Comparison of ENCODE assay signal across 1 cellular context in the genomic region with DNA sequence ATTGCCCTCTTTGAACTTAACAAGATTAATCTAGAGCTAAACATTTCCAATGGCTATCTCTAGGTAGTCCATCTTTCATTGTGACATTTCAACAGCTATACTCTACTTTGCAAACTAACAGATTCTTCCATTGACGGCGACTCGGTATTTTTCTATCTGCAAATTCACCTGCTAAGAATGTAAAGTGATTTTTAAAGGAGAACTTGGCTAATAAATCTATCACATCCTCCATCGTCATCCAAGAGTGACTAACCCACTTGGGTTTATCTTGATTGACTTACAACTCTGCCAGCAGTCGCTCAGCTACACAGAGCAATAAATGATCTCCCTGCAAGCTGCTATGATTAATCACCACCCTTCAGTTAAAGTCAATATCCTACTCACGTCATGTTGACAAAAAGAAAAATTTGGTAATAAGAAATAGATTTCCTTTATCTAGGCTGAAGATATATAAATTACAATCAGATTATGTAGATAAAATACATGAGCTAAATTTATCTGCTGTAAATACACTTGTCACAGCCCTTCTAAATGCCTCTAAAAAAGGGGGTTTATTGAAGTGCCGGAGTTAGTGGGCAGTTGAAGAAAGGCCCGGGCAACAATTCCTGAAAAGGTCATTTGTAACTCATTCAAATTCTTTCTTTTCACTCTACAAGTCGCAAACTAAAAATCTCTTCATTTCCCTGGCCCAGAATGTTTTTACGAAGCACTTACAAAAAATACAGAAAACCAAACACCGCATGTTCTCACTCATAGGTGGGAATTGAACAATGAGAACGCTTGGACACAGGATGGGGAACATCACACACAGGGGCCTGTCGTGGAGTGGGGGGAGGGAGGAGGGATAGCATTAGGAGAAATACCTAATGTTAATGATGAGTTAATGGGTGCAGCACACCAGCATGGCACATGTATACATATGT.
TF ChIP-seq lines count a peak whose summit lies in the region.

No MANE protein-coding gene starts in this region.

TF ChIP-seq in HEK293, 187 proteins besides CTCF, POLR2A, EP300 and RAD21 (continued from another document and continues in another):
- TF ChIP-seq, protein P1, sequence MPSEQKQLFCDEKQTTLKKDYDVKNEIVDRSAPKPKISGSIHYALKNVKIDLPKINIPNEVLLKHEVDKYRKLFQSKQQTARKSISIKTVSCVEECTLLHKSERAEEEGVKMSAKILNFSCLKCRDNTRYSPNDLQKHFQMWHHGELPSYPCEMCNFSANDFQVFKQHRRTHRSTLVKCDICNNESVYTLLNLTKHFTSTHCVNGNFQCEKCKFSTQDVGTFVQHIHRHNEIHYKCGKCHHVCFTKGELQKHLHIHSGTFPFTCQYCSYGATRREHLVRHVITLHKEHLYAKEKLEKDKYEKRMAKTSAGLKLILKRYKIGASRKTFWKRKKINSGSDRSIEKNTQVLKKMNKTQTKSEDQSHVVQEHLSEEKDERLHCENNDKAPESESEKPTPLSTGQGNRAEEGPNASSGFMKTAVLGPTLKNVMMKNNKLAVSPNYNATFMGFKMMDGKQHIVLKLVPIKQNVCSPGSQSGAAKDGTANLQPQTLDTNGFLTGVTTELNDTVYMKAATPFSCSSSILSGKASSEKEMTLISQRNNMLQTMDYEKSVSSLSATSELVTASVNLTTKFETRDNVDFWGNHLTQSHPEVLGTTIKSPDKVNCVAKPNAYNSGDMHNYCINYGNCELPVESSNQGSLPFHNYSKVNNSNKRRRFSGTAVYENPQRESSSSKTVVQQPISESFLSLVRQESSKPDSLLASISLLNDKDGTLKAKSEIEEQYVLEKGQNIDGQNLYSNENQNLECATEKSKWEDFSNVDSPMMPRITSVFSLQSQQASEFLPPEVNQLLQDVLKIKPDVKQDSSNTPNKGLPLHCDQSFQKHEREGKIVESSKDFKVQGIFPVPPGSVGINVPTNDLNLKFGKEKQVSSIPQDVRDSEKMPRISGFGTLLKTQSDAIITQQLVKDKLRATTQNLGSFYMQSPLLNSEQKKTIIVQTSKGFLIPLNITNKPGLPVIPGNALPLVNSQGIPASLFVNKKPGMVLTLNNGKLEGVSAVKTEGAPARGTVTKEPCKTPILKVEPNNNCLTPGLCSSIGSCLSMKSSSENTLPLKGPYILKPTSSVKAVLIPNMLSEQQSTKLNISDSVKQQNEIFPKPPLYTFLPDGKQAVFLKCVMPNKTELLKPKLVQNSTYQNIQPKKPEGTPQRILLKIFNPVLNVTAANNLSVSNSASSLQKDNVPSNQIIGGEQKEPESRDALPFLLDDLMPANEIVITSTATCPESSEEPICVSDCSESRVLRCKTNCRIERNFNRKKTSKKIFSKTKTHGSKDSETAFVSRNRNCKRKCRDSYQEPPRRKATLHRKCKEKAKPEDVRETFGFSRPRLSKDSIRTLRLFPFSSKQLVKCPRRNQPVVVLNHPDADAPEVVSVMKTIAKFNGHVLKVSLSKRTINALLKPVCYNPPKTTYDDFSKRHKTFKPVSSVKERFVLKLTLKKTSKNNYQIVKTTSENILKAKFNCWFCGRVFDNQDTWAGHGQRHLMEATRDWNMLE (tag by site-specific recombination; conservative IDR thresholded peaks at IDR 0.05; ENCODE audit: low read depth) = no peak; the same call in 1 of the 2 replicates
- TF ChIP-seq HOXD13 (CRISPR knock-in tag; IDR thresholded peaks at IDR 0.05; ENCODE audit: borderline replicate concordance) = peak; percentile 63; the same call in 1 of the 2 replicates
- no peak for TF ChIP-seq ZIC2 (tag by site-specific recombination; IDR thresholded peaks at IDR 0.05)
- no peak for TF ChIP-seq ZNF223 (tag by site-specific recombination; IDR thresholded peaks at IDR 0.05)
- no peak for TF ChIP-seq ZNF510 (tag by site-specific recombination; IDR thresholded peaks at IDR 0.05; ENCODE audit: insufficient replicate concordance)
- TF ChIP-seq KLF1 (tag by site-specific recombination; IDR thresholded peaks at IDR 0.05) = no peak
- no peak for TF ChIP-seq ZNF112 (tag by site-specific recombination; IDR thresholded peaks at IDR 0.05)
- TF ChIP-seq ZNF239 (tag by site-specific recombination; IDR thresholded peaks at IDR 0.05) = no peak
- TF ChIP-seq EGR2 (tag by site-specific recombination; IDR thresholded peaks at IDR 0.05; ENCODE audit: low read depth) = no peak
- TF ChIP-seq ZNF248 (tag by site-specific recombination; IDR thresholded peaks at IDR 0.05) = no peak
- no peak for TF ChIP-seq ZNF514 (tag by site-specific recombination; IDR thresholded peaks at IDR 0.05)
- no peak for TF ChIP-seq ZNF157 (tag by site-specific recombination; IDR thresholded peaks at IDR 0.05)
- TF ChIP-seq, protein P2, sequence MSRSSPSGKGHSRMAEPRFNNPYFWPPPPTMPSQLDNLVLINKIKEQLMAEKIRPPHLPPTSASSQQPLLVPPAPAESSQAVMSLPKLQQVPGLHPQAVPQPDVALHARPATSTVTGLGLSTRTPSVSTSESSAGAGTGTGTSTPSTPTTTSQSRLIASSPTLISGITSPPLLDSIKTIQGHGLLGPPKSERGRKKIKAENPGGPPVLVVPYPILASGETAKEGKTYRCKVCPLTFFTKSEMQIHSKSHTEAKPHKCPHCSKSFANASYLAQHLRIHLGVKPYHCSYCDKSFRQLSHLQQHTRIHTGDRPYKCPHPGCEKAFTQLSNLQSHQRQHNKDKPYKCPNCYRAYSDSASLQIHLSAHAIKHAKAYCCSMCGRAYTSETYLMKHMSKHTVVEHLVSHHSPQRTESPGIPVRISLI (tag by site-specific recombination; IDR thresholded peaks at IDR 0.05) = no peak
- TF ChIP-seq, protein P3, sequence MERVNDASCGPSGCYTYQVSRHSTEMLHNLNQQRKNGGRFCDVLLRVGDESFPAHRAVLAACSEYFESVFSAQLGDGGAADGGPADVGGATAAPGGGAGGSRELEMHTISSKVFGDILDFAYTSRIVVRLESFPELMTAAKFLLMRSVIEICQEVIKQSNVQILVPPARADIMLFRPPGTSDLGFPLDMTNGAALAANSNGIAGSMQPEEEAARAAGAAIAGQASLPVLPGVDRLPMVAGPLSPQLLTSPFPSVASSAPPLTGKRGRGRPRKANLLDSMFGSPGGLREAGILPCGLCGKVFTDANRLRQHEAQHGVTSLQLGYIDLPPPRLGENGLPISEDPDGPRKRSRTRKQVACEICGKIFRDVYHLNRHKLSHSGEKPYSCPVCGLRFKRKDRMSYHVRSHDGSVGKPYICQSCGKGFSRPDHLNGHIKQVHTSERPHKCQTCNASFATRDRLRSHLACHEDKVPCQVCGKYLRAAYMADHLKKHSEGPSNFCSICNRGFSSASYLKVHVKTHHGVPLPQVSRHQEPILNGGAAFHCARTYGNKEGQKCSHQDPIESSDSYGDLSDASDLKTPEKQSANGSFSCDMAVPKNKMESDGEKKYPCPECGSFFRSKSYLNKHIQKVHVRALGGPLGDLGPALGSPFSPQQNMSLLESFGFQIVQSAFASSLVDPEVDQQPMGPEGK (tag by site-specific recombination; IDR thresholded peaks at IDR 0.05) = peak; percentile 35
- TF ChIP-seq TCF7L2 (IDR thresholded peaks at IDR 0.05; ENCODE audit: borderline replicate concordance, low read depth, low read length) = peak; percentile 97
- TF ChIP-seq ZNF404 (tag by site-specific recombination; IDR thresholded peaks at IDR 0.05) = no peak
- no peak for TF ChIP-seq MZF1 (tag by site-specific recombination; IDR thresholded peaks at IDR 0.05; ENCODE audit: borderline replicate concordance)
- peak; percentile 71; the same call in 1 of the 2 replicates for TF ChIP-seq ZFP37 (tag by site-specific recombination; IDR thresholded peaks at IDR 0.05)
- TF ChIP-seq ZNF398 (tag by site-specific recombination; IDR thresholded peaks at IDR 0.05) = no peak
- peak; percentile 49; the same call in 1 of the 2 replicates for TF ChIP-seq KLF9 (tag by site-specific recombination; IDR thresholded peaks at IDR 0.05; ENCODE audit: low read depth)
- peak; percentile 96 for TF ChIP-seq GFI1B (tag by site-specific recombination; IDR thresholded peaks at IDR 0.05)
- TF ChIP-seq ZNF37A (tag by site-specific recombination; IDR thresholded peaks at IDR 0.05) = no peak
- no peak for TF ChIP-seq ZBTB11 (tag by site-specific recombination; conservative IDR thresholded peaks at IDR 0.05; ENCODE audit: low read depth)
- TF ChIP-seq ZFP3 (tag by site-specific recombination; IDR thresholded peaks at IDR 0.05; ENCODE audit: low read depth) = no peak
- TF ChIP-seq, protein P4, sequence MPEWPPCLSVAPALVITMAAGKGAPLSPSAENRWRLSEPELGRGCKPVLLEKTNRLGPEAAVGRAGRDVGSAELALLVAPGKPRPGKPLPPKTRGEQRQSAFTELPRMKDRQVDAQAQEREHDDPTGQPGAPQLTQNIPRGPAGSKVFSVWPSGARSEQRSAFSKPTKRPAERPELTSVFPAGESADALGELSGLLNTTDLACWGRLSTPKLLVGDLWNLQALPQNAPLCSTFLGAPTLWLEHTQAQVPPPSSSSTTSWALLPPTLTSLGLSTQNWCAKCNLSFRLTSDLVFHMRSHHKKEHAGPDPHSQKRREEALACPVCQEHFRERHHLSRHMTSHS (tag by site-specific recombination; IDR thresholded peaks at IDR 0.05) = peak; percentile 76
- no peak for TF ChIP-seq KLF7 (tag by site-specific recombination; IDR thresholded peaks at IDR 0.05; ENCODE audit: borderline replicate concordance)
- no peak for TF ChIP-seq REST (tag by site-specific recombination; IDR thresholded peaks at IDR 0.05)
- peak; percentile 66; the same call in 1 of the 2 replicates for TF ChIP-seq ZNF394 (tag by site-specific recombination; IDR thresholded peaks at IDR 0.05; ENCODE audit: borderline replicate concordance)
- TF ChIP-seq ZNF366 (tag by site-specific recombination; conservative IDR thresholded peaks at IDR 0.05) = peak; percentile 98
- TF ChIP-seq ZNF133 (tag by site-specific recombination; IDR thresholded peaks at IDR 0.05) = no peak
- peak; percentile 100 for TF ChIP-seq PRDM6 (tag by site-specific recombination; IDR thresholded peaks at IDR 0.05)
- TF ChIP-seq ZNF48 (tag by site-specific recombination; IDR thresholded peaks at IDR 0.05) = no peak
